Comparison of ENCODE assay signal across 20 cellular contexts in genomic region chr13:114285166-114285808, GRCh38. TPM values are rescaled to one million over a fixed set of nuclear protein-coding genes. Genes with fewer than 3 reads are reported as not detected.
DNase-seq lines count a peak whose midpoint lies in the region; FAIRE-seq and TF ChIP-seq lines count a peak whose summit lies in the region.
"Had no signal": no experiment of that assay in that cellular context is flagged by ENCODE, and none has a peak within 500 bp of the region (broad histone marks: within the 10 kb centered on the region; RNA-seq: fewer than 3 reads in every experiment).

No MANE protein-coding gene starts in this region.

- peaks cover 26% of the 10 kb centered on the region for H3K4me1 ChIP-seq in skeletal muscle satellite cell (ENCODE audit: control insufficient read depth, insufficient read depth, low read length)

- no peaks in the 10 kb centered on the region for H3K27me3 ChIP-seq in skeletal muscle satellite cell (ENCODE audit: control insufficient read depth, insufficient read depth, low read length)
- H3K27me3 ChIP-seq: heart left ventricle, transverse colon had no signal

- H3K4me3 ChIP-seq in epithelial cell of proximal tubule (ENCODE audit: low read depth, low read length) (no peak overlapping the region), skeletal muscle satellite cell (ENCODE audit: low read length) (peak overlapping the region; percentile 2)
- H3K4me3 ChIP-seq: heart left ventricle, psoas muscle, transverse colon had no signal

- peak; percentile 37 for DNase-seq in activated CD8-positive, alpha-beta memory T cell treated with anti-CD3 and anti-CD28 coated beads for 24 hours
- no peak for DNase-seq in activated CD8-positive, alpha-beta memory T cell treated with anti-CD3 and anti-CD28 coated beads, Interleukin-2, amount 50 U/mL, for 4 hours
- DNase-seq in RCC 7860 (ENCODE audit: low spot score) (peak; percentile 47), epithelial cell of proximal tubule (ENCODE audit: low read depth) (peak; percentile 60), SHP77 treated with DMSO at 0.1 percent for 48 hours (lab: John Stamatoyannopoulos, UW) (no peak), NCI-H2107 (lab: John Stamatoyannopoulos, UW) (no peak)
- no peak for DNase-seq in stimulated activated CD4-positive, alpha-beta T cell treated with anti-CD3 and anti-CD28 coated beads, Interleukin-15, amount 100 ng/mL, for 24 hours
- DNase-seq: activated CD4-positive, alpha-beta T cell treated with anti-CD3 and anti-CD28 coated beads, Interleukin-2, amount 10 ng/mL, durations not matched to agents 7 days and 5 days; activated naive CD8-positive, alpha-beta T cell treated with anti-CD3 and anti-CD28 coated beads for 36 hours; CD4-positive, alpha-beta memory T cell; GF-D8; heart left ventricle; left cardiac atrium; MM.1S; NCI-H82; psoas muscle; stimulated activated CD4-positive, alpha-beta T cell treated with anti-CD3 and anti-CD28 coated beads, Interleukin-2, amount 100 ng/mL, for 24 hours; stimulated activated CD8-positive, alpha-beta memory T cell treated with anti-CD3 and anti-CD28 coated beads, Interleukin-4, amount 100 ng/mL, for 48 hours; transverse colon had no signal

- no peaks in the 10 kb centered on the region for H3K9me3 ChIP-seq in skeletal muscle satellite cell (replicated peaks; ENCODE audit: low read length)
- H3K9me3 ChIP-seq: heart left ventricle, psoas muscle, transverse colon had no signal

- peaks cover 58% of the 10 kb centered on the region for H3K36me3 ChIP-seq in skeletal muscle satellite cell (ENCODE audit: insufficient read depth, low read length)

- H3K4me2 ChIP-seq in skeletal muscle satellite cell (ENCODE audit: low read length) = peak overlapping the region; percentile 2

- no peak for TF ChIP-seq CTCF in epithelial cell of proximal tubule (conservative IDR thresholded peaks at IDR 0.05; ENCODE audit: low read depth, low read length)

- FAIRE-seq in RCC 7860 (lab: Jason Lieb, UNC) = no peak

- no peak overlapping the region for H3K9ac ChIP-seq in skeletal muscle satellite cell (ENCODE audit: low read depth, low read length)

RNA-seq across cellular contexts. Expression of gene UPF3A, which starts 3.9 kb away (rescaled TPM):
- total RNA-seq in epithelial cell of proximal tubule = 19.3 and 19.5 TPM in 2 replicates
- total RNA-seq in skeletal muscle satellite cell (2012; rRNA removed) = 9.4 and 18.5 TPM in 2 replicates

RNA-seq across cellular contexts. Expression of gene CHAMP1, which starts 29.0 kb away (rescaled TPM):
- total RNA-seq in epithelial cell of proximal tubule = 13.7 and 39.0 TPM in 2 replicates
- 14.4 and 19.0 TPM in 2 replicates for total RNA-seq in skeletal muscle satellite cell (2012; rRNA removed)

RNA-seq across cellular contexts. Expression of gene CDC16, which starts 50.6 kb away (rescaled TPM):
- total RNA-seq in epithelial cell of proximal tubule = 20.0 and 27.9 TPM in 2 replicates
- total RNA-seq in skeletal muscle satellite cell (2012; rRNA removed) = 46.6 and 55.7 TPM in 2 replicates

Comparison
In these comparisons a context has a peak if more than half of its experiments do, and no peak if none do; other contexts are left out.
1. DNase-seq: peak in activated CD8-positive, alpha-beta memory T cell treated with anti-CD3 and anti-CD28 coated beads for 24 hours (single experiment), RCC 7860 (single experiment) and epithelial cell of proximal tubule (single experiment); none in activated CD8-positive, alpha-beta memory T cell treated with anti-CD3 and anti-CD28 coated beads, Interleukin-2, amount 50 U/mL, for 4 hours (single experiment), SHP77 treated with DMSO at 0.1 percent for 48 hours (single experiment), stimulated activated CD4-positive, alpha-beta T cell treated with anti-CD3 and anti-CD28 coated beads, Interleukin-15, amount 100 ng/mL, for 24 hours (single experiment) and NCI-H2107 (single experiment).